In the genomic region with DNA sequence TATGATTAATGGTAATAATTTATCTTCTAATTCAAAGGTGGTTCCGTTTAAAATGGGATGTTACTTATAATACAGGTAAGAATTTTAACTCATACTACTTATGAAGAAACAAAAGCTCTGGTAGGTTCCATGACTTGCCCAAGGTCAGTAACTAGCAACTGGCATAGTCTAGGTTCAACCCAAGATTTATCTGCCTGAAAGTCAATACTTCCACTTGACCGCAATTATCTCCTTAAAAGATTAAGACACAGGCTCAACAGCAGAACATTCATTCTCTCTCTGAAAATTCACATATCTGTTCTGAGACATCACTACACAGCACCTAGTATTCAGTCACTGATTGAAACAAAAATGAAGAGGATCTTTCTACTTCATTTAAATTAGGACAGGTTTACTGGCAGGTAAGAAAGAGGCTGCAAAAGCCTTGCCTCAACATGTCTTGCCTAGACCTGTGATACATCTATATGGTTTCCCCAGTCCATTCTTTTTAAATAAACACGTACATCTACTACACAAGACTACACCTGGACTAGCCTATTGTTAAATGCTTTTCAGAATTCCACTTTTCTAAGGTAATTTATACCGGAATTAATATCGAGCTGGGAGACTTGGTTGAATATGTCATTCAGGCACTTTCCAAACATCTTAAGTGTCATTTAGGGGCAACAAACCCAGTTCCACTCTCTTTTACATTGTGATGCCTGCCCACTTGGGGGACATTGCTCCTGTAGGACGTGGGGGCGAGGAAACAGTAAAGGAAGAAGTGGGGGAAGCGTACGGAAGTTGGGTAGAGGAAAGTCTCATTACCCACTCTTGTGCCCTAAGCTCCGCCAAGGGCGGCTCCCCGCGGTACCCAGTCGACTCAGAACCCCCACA, we compare ENCODE assay signal across 8 cellular contexts. TPM values are rescaled to one million over a fixed set of nuclear protein-coding genes. Genes with fewer than 3 reads are reported as not detected.
DNase-seq lines count a peak whose midpoint lies in the region; ATAC-seq and TF ChIP-seq lines count a peak whose summit lies in the region.

No MANE protein-coding gene starts in this region.

- peak overlapping the region; percentile 65 for H3K23ac ChIP-seq in neuronal stem cell (ENCODE audit: low read depth, low read length, poor library complexity)

- no CpG with 5 or more reads among the region's 14 CpGs for WGBS in neuronal stem cell (ENCODE audit: extremely low coverage in 2 of 2, insufficient read length in 2 of 2, insufficient replicate concordance in 1 of 2), 2 donors

- CTCF ChIA-PET in HCT116 (lab: Charles Lee): no interaction called here
- CTCF ChIA-PET in T-cell (lab: Charles Lee): no interaction called here

- no peaks in the 10 kb centered on the region for H3K79me1 ChIP-seq in neuronal stem cell (ENCODE audit: low read depth, low read length)

- POLR2A ChIA-PET in HCT116 (lab: Charles Lee) (no interaction called here), T-cell (lab: Charles Lee) (interaction anchor here in 1 of 2 donors (0.6 to 0.8 kb wide), 2 partner anchors 67 to 719 kb away, joined by 3 read pairs; no protein-coding TSS in a partner anchor)

- H3K14ac ChIP-seq in neuronal stem cell (ENCODE audit: low read length): peak overlapping the region; percentile 84

- H3K18ac ChIP-seq in neuronal stem cell (ENCODE audit: low read length): peak overlapping the region; percentile 94

- ATAC-seq in HCT116 (no peak), T-cell (replicated peaks in 1 of 4) (peak in 3 of 4 experiments; percentile 2 to 11 (median 4)), HG03520 (IDR thresholded peaks at IDR 0.05; ENCODE audit: unreplicated experiment) (no peak)

- H3K27ac Mint-ChIP-seq in T-cell: peak overlapping the region; percentile 85 to 87

- H2BK5ac ChIP-seq in neuronal stem cell (ENCODE audit: low read length): peak overlapping the region; percentile 66

- peak overlapping the region; percentile 87 to 95 (median 95) for H3K4me3 Mint-ChIP-seq in T-cell

- H3K9ac ChIP-seq in BLaER1 (peak overlapping the region; percentile 90), HCT116 (ENCODE audit: low read length) (peak overlapping the region; percentile 87), neuronal stem cell (ENCODE audit: low read depth, low read length, poor library complexity) (peak overlapping the region; percentile 90)

- no peak for TF ChIP-seq CTCF in HCT116 (IDR thresholded peaks at IDR 0.05 in 2 of 3, conservative IDR thresholded peaks at IDR 0.05 in 1 of 3; ENCODE audit: borderline replicate concordance in 1 of 3, insufficient read depth in 1 of 3, low read depth in 2 of 3, low read length in 2 of 3)
- TF ChIP-seq CTCF in epithelial cell of esophagus (IDR thresholded peaks at IDR 0.05; ENCODE audit: insufficient read depth, low read depth, low read length, missing control alignments): no peak

- H3K27ac ChIP-seq in BLaER1 (peak overlapping the region; percentile 78), HCT116 (ENCODE audit: low read depth, low read length) (peak overlapping the region; percentile 77), neuronal stem cell (replicated peaks; ENCODE audit: low read length) (peak overlapping the region; percentile 90)

- H3K4ac ChIP-seq in neuronal stem cell (ENCODE audit: low read length): no peak overlapping the region

- peak overlapping the region; percentile 87 for H3K4me2 ChIP-seq in BLaER1
- peak overlapping the region; percentile 93 for H3K4me2 ChIP-seq in HCT116 (ENCODE audit: low read length)
- peak overlapping the region; percentile 73 for H3K4me2 ChIP-seq in neuronal stem cell (ENCODE audit: insufficient read depth, low read length, poor library complexity, severe bottlenecking)

- H3K79me2 ChIP-seq in HCT116 (ENCODE audit: insufficient read depth, low read length): peaks cover 57% of the 10 kb centered on the region

- no peak overlapping the region for H2AK5ac ChIP-seq in neuronal stem cell (ENCODE audit: low read depth, low read length)

- H4K8ac ChIP-seq in neuronal stem cell (ENCODE audit: low read depth, low read length): no peak overlapping the region

- H3K36me3 ChIP-seq in BLaER1 (peaks cover 10% of the 10 kb centered on the region; the same call in 1 of the 2 replicates), HCT116 (ENCODE audit: control insufficient read depth in 1 of 2, insufficient read depth in 2 of 2, low read length in 2 of 2) (no peaks in the 10 kb centered on the region; a peak in 1 of 4 replicates), neuronal stem cell (replicated peaks in 1 of 2; ENCODE audit: control insufficient read depth in 2 of 2, insufficient read depth in 2 of 2, low read length in 2 of 2) (peaks cover 0 to 20% of the 10 kb centered on the region in 2 donors)

- no peak overlapping the region for H2BK120ac ChIP-seq in neuronal stem cell (ENCODE audit: low read depth, low read length)

- H3K4me1 Mint-ChIP-seq in T-cell: peaks cover 20 to 25% (median 20%) of the 10 kb centered on the region in 3 donors

- no peak overlapping the region for H2BK15ac ChIP-seq in neuronal stem cell (ENCODE audit: low read length)

- no peaks in the 10 kb centered on the region for H3K36me3 Mint-ChIP-seq in T-cell

- peaks cover 23% of the 10 kb centered on the region for H3K4me1 ChIP-seq in BLaER1
- H3K4me1 ChIP-seq in HCT116 (ENCODE audit: control insufficient read depth in 1 of 2, insufficient read depth in 2 of 2, low read length in 2 of 2): peaks cover 9 to 19% of the 10 kb centered on the region in 2 experiments; a peak in 3 of 4 replicates
- H3K4me1 ChIP-seq in neuronal stem cell (ENCODE audit: control insufficient read depth in 2 of 2, insufficient read depth in 1 of 2, low read depth in 1 of 2, low read length in 2 of 2): peaks cover 0 to 3% of the 10 kb centered on the region in 2 donors

- intact Hi-C loops in HCT116 (cut with micrococcal nuclease): loop anchor here (5.0 kb wide), 1 partner anchor 203 kb away; a partner anchor contains a TSS

- no peak for TF ChIP-seq POLR2A in HCT116 (IDR thresholded peaks at IDR 0.05; ENCODE audit: borderline replicate concordance, extremely low read depth, insufficient read depth, insufficient read length)

- H2AFZ ChIP-seq in HCT116 (ENCODE audit: low read depth, low read length, poor library complexity, severe bottlenecking) (no peak overlapping the region), neuronal stem cell (ENCODE audit: low read length) (peak overlapping the region; percentile 88)

- no peaks in the 10 kb centered on the region for H3K9me2 ChIP-seq in HCT116 (ENCODE audit: insufficient read depth)

- H3K27me3 ChIP-seq in BLaER1 (no peaks in the 10 kb centered on the region), HCT116 (ENCODE audit: insufficient read depth, low read length) (no peaks in the 10 kb centered on the region), neuronal stem cell (ENCODE audit: control insufficient read depth in 3 of 3, insufficient read depth in 3 of 3, low read depth in 1 of 3, low read length in 3 of 3) (no peaks in the 10 kb centered on the region)

- no peaks in the 10 kb centered on the region for H3K27me3 Mint-ChIP-seq in T-cell

- H4K20me1 ChIP-seq in BLaER1 (0 out of 2 replicates have a peak, but pooled peaks cover 6% of the 10 kb centered on the region), HCT116 (ENCODE audit: insufficient read depth) (0 out of 2 replicates have a peak, but pooled peaks cover 3% of the 10 kb centered on the region)

- DNase-seq in HCT116 (ENCODE audit: low read depth, low spot score) (no peak), T-cell (peak in 7 of 34 experiments; percentile 2 to 11 (median 6)), epithelial cell of esophagus (ENCODE audit: low read depth) (peak; percentile 58), neuronal stem cell (ENCODE audit: low spot score) (peak; percentile 8), GDM1 (lab: John Stamatoyannopoulos, UW) (no peak), NCI-H345 (lab: John Stamatoyannopoulos, UW) (no peak)

- TSS peak; percentile 69 for BruUV-seq in HCT116 (replicated peaks; lab: Mats Ljungman, UMichigan)

- H3K9me3 Mint-ChIP-seq in T-cell: no peaks in the 10 kb centered on the region

- H2BK12ac ChIP-seq in neuronal stem cell (ENCODE audit: low read length): no peak overlapping the region

- H3K9me3 ChIP-seq in BLaER1: no peaks in the 10 kb centered on the region
- H3K9me3 ChIP-seq in HCT116 (ENCODE audit: control insufficient read depth in 1 of 2, insufficient read depth in 1 of 2, low read depth in 1 of 2, low read length in 2 of 2): no peaks in the 10 kb centered on the region
- H3K9me3 ChIP-seq in neuronal stem cell (replicated peaks in 1 of 2; ENCODE audit: control insufficient read depth in 2 of 2, insufficient read depth in 1 of 2, low read depth in 1 of 2, low read length in 2 of 2): no peaks in the 10 kb centered on the region

- H3K4me3 ChIP-seq in BLaER1 (peak overlapping the region; percentile 93), HCT116 (replicated peaks in 1 of 2; ENCODE audit: low read depth in 1 of 2, low read length in 2 of 2) (peak overlapping the region; percentile 78 to 93), epithelial cell of esophagus (ENCODE audit: low read length) (peak overlapping the region; percentile 95), neuronal stem cell (ENCODE audit: low read length in 2 of 2) (peak overlapping the region; percentile 92 to 93)

- H4K91ac ChIP-seq in neuronal stem cell (ENCODE audit: low read depth, low read length, poor library complexity): no peak overlapping the region

- RAD21 ChIA-PET in HCT116 (lab: Charles Lee; ENCODE audit: low non-redundant PET in 1 of 2, low total read pairs in 2 of 2, uncharacterized antibody in 2 of 2, unreplicated experiment in 2 of 2): no interaction called here

- TF ChIP-seq RAD21 in HCT116 (IDR thresholded peaks at IDR 0.05; ENCODE audit: low read depth): no peak

TF ChIP-seq in HCT116, 20 proteins besides CTCF, POLR2A, EP300 and RAD21:
- TF ChIP-seq SIN3A (IDR thresholded peaks at IDR 0.05; ENCODE audit: low read depth): no peak

RNA-seq across cellular contexts. Expression of a gene that starts 1.1 kb away (rescaled TPM):
- 21.1 TPM for total RNA-seq in HCT116 (2021; ENCODE audit: unreplicated experiment)
- 7.8 and 9.0 TPM in 2 replicates for polyA plus RNA-seq in HCT116 (2012)
- 10 to 100 TPM; 22.3 to 25.6 (median 23.6) TPM for total RNA-seq in T-cell
- polyA plus RNA-seq in neuronal stem cell (2013, experiment 1 of 2): 10.0 TPM
- polyA plus RNA-seq in neuronal stem cell (2013, experiment 2 of 2): 9.5 TPM

RNA-seq across cellular contexts. Expression of a gene that starts 26.3 kb away (rescaled TPM):
- total RNA-seq in HCT116 (2021; ENCODE audit: unreplicated experiment) (93.5 TPM), T-cell (1 to 10 TPM in 4 of 5 donors, under 1 TPM in 1; 0.96 to 2.4 (median 1.6) TPM)
- polyA plus RNA-seq in HCT116 (2012): 53.8 and 184 TPM in 2 replicates
- 138 TPM for polyA plus RNA-seq in neuronal stem cell (2013, experiment 1 of 2)
- polyA plus RNA-seq in neuronal stem cell (2013, experiment 2 of 2): 138 TPM

RNA-seq across cellular contexts. Expression of a gene that starts 32.7 kb away (rescaled TPM):
- total RNA-seq in HCT116 (2021; ENCODE audit: unreplicated experiment) (18.3 TPM), T-cell (10 to 100 TPM; 17.3 to 24.5 (median 21.7) TPM)
- polyA plus RNA-seq in HCT116 (2012): 14.0 and 16.7 TPM in 2 replicates
- polyA plus RNA-seq in neuronal stem cell (2013, experiment 1 of 2): 28.5 TPM
- polyA plus RNA-seq in neuronal stem cell (2013, experiment 2 of 2): 29.4 TPM

Comparison
In these comparisons a context has a peak if more than half of its experiments do, and no peak if none do; other contexts are left out.
1. ATAC-seq: peak in T-cell (3 of 4); none in HCT116 (single experiment) and HG03520 (single experiment).
2. DNase-seq: peak in epithelial cell of esophagus (single experiment) and neuronal stem cell (single experiment); none in HCT116 (single experiment), GDM1 (single experiment) and NCI-H345 (single experiment).
3. RNA of a gene that starts 26.3 kb away (total RNA-seq): 93.5 TPM in HCT116 (single experiment); 0.96 to 2.4 TPM in T-cell; every median in the first group is over 10 times any median in the second.
4. Peak in every context shown above with its lines, with median percentiles within 50 percentile points of each other: H3K27ac ChIP-seq, H3K4me2 ChIP-seq, H3K4me3 ChIP-seq and H3K9ac ChIP-seq.